Comparison of ENCODE assay signal across 11 cellular contexts in genomic region chr12:112527501-112527900, GRCh38.
"Had no signal": no experiment of that assay in that cellular context is flagged by ENCODE, and none has a peak within 500 bp of the region (broad histone marks: within the 10 kb centered on the region; RNA-seq: fewer than 3 reads in every experiment).

No MANE protein-coding gene starts in this region.

- H3K27ac Mint-ChIP-seq: GM23338, H9, HFFc6 had no signal

- H3K9ac ChIP-seq: GM23248 had no signal

- H3K36me3 ChIP-seq: HAP-1 had no signal

- H3K4me1 ChIP-seq: HAP-1 had no signal

- H2AFZ ChIP-seq: GM23248, GM23338 had no signal

- DNase-seq: GM23248, GOT3, H7, H9, HCEC 1CT, HFFc6 had no signal

- H3K27ac ChIP-seq: GM23248 had no signal

- H3K4me2 ChIP-seq: GM23338 had no signal

- H3K4me3 Mint-ChIP-seq: GM23338, H9, HFFc6 had no signal

- H3K9me3 ChIP-seq: HAP-1 had no signal

- H3K4me1 Mint-ChIP-seq: GM23338, H9 had no signal

- ATAC-seq: GM23338, HCT116 had no signal

- FAIRE-seq: H1, H54 had no signal

- H3K9me3 Mint-ChIP-seq: GM23338, H9, HFFc6 had no signal

- H3K4me3 ChIP-seq: GM23248, GM23338, HAP-1 had no signal
